ENCODE assay signal across 13 cellular contexts in genomic region chr1:20590313-20590777, GRCh38. TPM values are rescaled to one million over a fixed set of nuclear protein-coding genes. Genes with fewer than 3 reads are reported as not detected.
DNase-seq lines count a peak whose midpoint lies in the region; ATAC-seq, FAIRE-seq and TF ChIP-seq lines count a peak whose summit lies in the region.
"Had no signal": no experiment of that assay in that cellular context is flagged by ENCODE, and none has a peak within 500 bp of the region (broad histone marks: within the 10 kb centered on the region; RNA-seq: fewer than 3 reads in every experiment).

No MANE protein-coding gene starts in this region.

- DNase-seq in CD14-positive monocyte (ENCODE audit: low spot score), result peak; percentile 88
- peak; percentile 79 for DNase-seq in NOMO-1 treated with DMSO at 0.1 percent for 48 hours (lab: John Stamatoyannopoulos, UW; ENCODE audit: unreplicated experiment)
- peak; percentile 63 for DNase-seq in fibroblast of gingiva (ENCODE audit: low read depth)
- no peak for DNase-seq in naive thymus-derived CD4-positive, alpha-beta T cell
- no peak for DNase-seq in cerebellum (ENCODE audit: low spot score)
- no peak for DNase-seq in H54 (ENCODE audit: insufficient read length, low spot score)
- DNase-seq in OCI-M2 (lab: John Stamatoyannopoulos, UW; ENCODE audit: unreplicated experiment), result no peak
- DNase-seq: activated CD4-positive, alpha-beta T cell treated with anti-CD3 and anti-CD28 coated beads, Interleukin-2, amount 50 U/mL, for 1 hour; NCI-H774; retina had no signal

- H3K27me3 ChIP-seq in naive thymus-derived CD4-positive, alpha-beta T cell (ENCODE audit: control insufficient read depth in 2 of 2, insufficient read depth in 2 of 2, low read length in 2 of 2), result peaks cover 0 to 8% of the 10 kb centered on the region in 2 donors

- H3K27ac Mint-ChIP-seq in CD14-positive monocyte, result peak overlapping the region; percentile 95 to 99 (median 97)
- no peak overlapping the region for H3K27ac Mint-ChIP-seq in naive thymus-derived CD4-positive, alpha-beta T cell
- H3K27ac Mint-ChIP-seq: stimulated activated effector memory CD8-positive, alpha-beta T cell treated with anti-CD3 and anti-CD28 coated beads, Interleukin-12 subunit alpha, Interleukin-12 subunit beta, amount 100 ng/mL, for 72 hours had no signal

- no peak overlapping the region for H3K27ac ChIP-seq in naive thymus-derived CD4-positive, alpha-beta T cell (ENCODE audit: low read depth, low read length)
- H3K27ac ChIP-seq: C4-2B had no signal

- no peak for FAIRE-seq in H54 (lab: Jason Lieb, UNC)

- CTCF ChIA-PET in naive thymus-derived CD4-positive, alpha-beta T cell (lab: Charles Lee), result no interaction called here

- ATAC-seq in naive thymus-derived CD4-positive, alpha-beta T cell, result peak; percentile 74
- ATAC-seq in HG03342 (IDR thresholded peaks at IDR 0.05; ENCODE audit: unreplicated experiment), result no peak

- H3K4me3 ChIP-seq in naive thymus-derived CD4-positive, alpha-beta T cell (ENCODE audit: low read length), result no peak overlapping the region

- POLR2A ChIA-PET in naive thymus-derived CD4-positive, alpha-beta T cell (lab: Charles Lee), result no interaction called here

- intact Hi-C loops in CD14-positive monocyte (cut with micrococcal nuclease), result no loop called here
- intact Hi-C loops in naive thymus-derived CD4-positive, alpha-beta T cell (cut with micrococcal nuclease), result no loop called here

- H3K27me3 Mint-ChIP-seq in CD14-positive monocyte (ENCODE audit: low read depth in 3 of 3), result peaks cover 0 to 4% (median 1%) of the 10 kb centered on the region in 3 donors
- H3K27me3 Mint-ChIP-seq in naive thymus-derived CD4-positive, alpha-beta T cell, result peaks cover 41 to 61% (median 53%) of the 10 kb centered on the region in 5 donors

- TF ChIP-seq CTCF in CD14-positive monocyte (IDR thresholded peaks at IDR 0.05), result no peak

- no peaks in the 10 kb centered on the region for H3K36me3 ChIP-seq in naive thymus-derived CD4-positive, alpha-beta T cell (ENCODE audit: control insufficient read depth in 2 of 3, insufficient read depth in 3 of 3, low read length in 3 of 3)

- no peaks in the 10 kb centered on the region for H3K4me1 ChIP-seq in naive thymus-derived CD4-positive, alpha-beta T cell (ENCODE audit: control insufficient read depth in 2 of 2, insufficient read depth in 2 of 2, low read length in 2 of 2)

- H3K4me1 Mint-ChIP-seq in CD14-positive monocyte, result peaks cover 78% of the 10 kb centered on the region
- H3K4me1 Mint-ChIP-seq in naive thymus-derived CD4-positive, alpha-beta T cell, result peaks cover 0 to 10% (median 4%) of the 10 kb centered on the region in 7 donors

- no peak for TF ChIP-seq POLR2A in H54 (IDR thresholded peaks at IDR 0.05; ENCODE audit: low read depth, low read length)

- H3K9me3 Mint-ChIP-seq in CD14-positive monocyte, result peaks cover 0 to 3% (median 0%) of the 10 kb centered on the region in 7 donors
- H3K9me3 Mint-ChIP-seq in naive thymus-derived CD4-positive, alpha-beta T cell, result peaks cover 0 to 2% (median 0%) of the 10 kb centered on the region in 11 donors
- H3K9me3 Mint-ChIP-seq: stimulated activated effector memory CD8-positive, alpha-beta T cell treated with anti-CD3 and anti-CD28 coated beads, Interleukin-12 subunit alpha, Interleukin-12 subunit beta, amount 100 ng/mL, for 72 hours had no signal

- peak overlapping the region; percentile 91 for H3K4me3 Mint-ChIP-seq in CD14-positive monocyte
- H3K4me3 Mint-ChIP-seq in naive thymus-derived CD4-positive, alpha-beta T cell, result peak overlapping the region in 1 of 10 donors; percentile 24
- H3K4me3 Mint-ChIP-seq: stimulated activated effector memory CD8-positive, alpha-beta T cell treated with anti-CD3 and anti-CD28 coated beads, Interleukin-12 subunit alpha, Interleukin-12 subunit beta, amount 100 ng/mL, for 72 hours had no signal

- H3K9me3 ChIP-seq in naive thymus-derived CD4-positive, alpha-beta T cell (ENCODE audit: control insufficient read depth in 2 of 3, low read length in 3 of 3), result no peaks in the 10 kb centered on the region

- peaks cover 34 to 44% of the 10 kb centered on the region in 2 donors for H3K36me3 Mint-ChIP-seq in CD14-positive monocyte
- H3K36me3 Mint-ChIP-seq in naive thymus-derived CD4-positive, alpha-beta T cell, result peaks cover 0 to 5% (median 0%) of the 10 kb centered on the region in 5 donors
- H3K36me3 Mint-ChIP-seq: stimulated activated effector memory CD8-positive, alpha-beta T cell treated with anti-CD3 and anti-CD28 coated beads, Interleukin-12 subunit alpha, Interleukin-12 subunit beta, amount 100 ng/mL, for 72 hours had no signal

RNA-seq across cellular contexts. Expression of gene CDA, which starts 1.4 kb away (rescaled TPM):
- polyA plus RNA-seq in CD14-positive monocyte, result 100 to 1,000 TPM; 217 to 348 TPM
- 10 to 100 TPM in 1 of 5 experiments, 1 to 10 TPM in 1, not detected in 3; 2.4 to 13.6 TPM for total RNA-seq in naive thymus-derived CD4-positive, alpha-beta T cell
- not detected for polyA plus RNA-seq in naive thymus-derived CD4-positive, alpha-beta T cell
- total RNA-seq in cerebellum, result not detected

RNA-seq across cellular contexts. Expression of gene FAM43B, which starts 38.0 kb away (rescaled TPM):
- not detected for polyA plus RNA-seq in CD14-positive monocyte
- not detected for total RNA-seq in naive thymus-derived CD4-positive, alpha-beta T cell
- polyA plus RNA-seq in naive thymus-derived CD4-positive, alpha-beta T cell, result not detected
- 2.5 TPM for total RNA-seq in cerebellum

RNA-seq across cellular contexts. Expression of gene PINK1, which starts 42.9 kb away (rescaled TPM):
- polyA plus RNA-seq in CD14-positive monocyte, result 10 to 100 TPM; 24.0 to 32.7 TPM
- total RNA-seq in naive thymus-derived CD4-positive, alpha-beta T cell, result 10 to 100 TPM in 4 of 5 experiments, 1 to 10 TPM in 1; 4.3 to 19.7 (median 13.1) TPM
- 10 to 100 TPM; 17.0 to 30.8 TPM for polyA plus RNA-seq in naive thymus-derived CD4-positive, alpha-beta T cell
- 43.5 TPM for total RNA-seq in cerebellum

Comparison
In these comparisons a context has a peak if more than half of its experiments do, and no peak if none do; other contexts are left out.
1. DNase-seq: peak in CD14-positive monocyte (single experiment), NOMO-1 treated with DMSO at 0.1 percent for 48 hours (single experiment) and fibroblast of gingiva (single experiment); none in naive thymus-derived CD4-positive, alpha-beta T cell (0 of 9), cerebellum (single experiment), H54 (single experiment) and OCI-M2 (single experiment).
2. H3K27ac Mint-ChIP-seq: peak in CD14-positive monocyte (7 of 7); none in naive thymus-derived CD4-positive, alpha-beta T cell (0 of 9).